In the genomic region with DNA sequence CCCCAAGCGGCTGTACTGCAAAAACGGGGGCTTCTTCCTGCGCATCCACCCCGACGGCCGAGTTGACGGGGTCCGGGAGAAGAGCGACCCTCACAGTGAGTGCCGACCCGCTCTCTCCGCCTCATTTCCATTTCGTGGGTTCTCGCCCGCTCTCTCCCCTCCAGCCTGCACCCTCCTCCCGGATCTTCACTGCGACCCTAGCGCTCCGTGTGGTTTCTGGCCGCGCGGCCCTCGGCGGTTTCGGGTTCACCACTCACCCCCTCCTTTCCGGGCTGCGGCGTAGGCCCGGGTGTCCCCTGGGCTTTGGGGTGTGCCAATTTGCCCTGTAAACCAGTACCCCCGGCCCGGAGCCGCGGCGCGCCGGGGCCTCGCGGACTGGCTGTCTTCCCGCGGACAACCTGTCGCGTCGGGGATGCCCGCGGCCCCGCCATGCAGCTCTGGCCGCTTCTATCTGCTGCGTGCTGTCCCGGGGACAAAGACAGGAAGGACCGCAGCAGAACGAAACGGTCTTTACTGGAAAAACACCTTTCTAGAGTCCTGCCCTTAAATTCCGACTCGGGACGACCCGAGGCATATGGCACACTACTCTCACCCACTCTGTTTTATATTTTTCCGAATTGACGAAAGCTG, we compare ENCODE assay signal across 8 cellular contexts. TPM values are rescaled to one million over a fixed set of nuclear protein-coding genes. Genes with fewer than 3 reads are reported as not detected.
DNase-seq lines count a peak whose midpoint lies in the region; ATAC-seq and FAIRE-seq lines count a peak whose summit lies in the region.

No MANE protein-coding gene starts in this region.

- ATAC-seq in GM21786 (IDR thresholded peaks at IDR 0.05; ENCODE audit: unreplicated experiment) = peak; percentile 39
- ATAC-seq in activated CD8-positive, alpha-beta memory T cell treated with anti-CD3 and anti-CD28 coated beads, Interleukin-2, amount 10 ng/mL, durations not matched to agents 7 days and 5 days = peak; percentile 50
- ATAC-seq in naive B cell (ENCODE audit: low read depth in 2 of 2) = peak; percentile 43 to 47

- no peak overlapping the region for H3K27ac Mint-ChIP-seq in activated CD8-positive, alpha-beta memory T cell treated with anti-CD3 and anti-CD28 coated beads, Interleukin-2, amount 10 ng/mL, durations not matched to agents 7 days and 5 days
- peak overlapping the region in 3 of 6 donors; percentile 12 to 76 (median 60) for H3K27ac Mint-ChIP-seq in naive B cell

- FAIRE-seq in urothelium cell line (lab: Jason Lieb, UNC) = no peak

- no peaks in the 10 kb centered on the region for H3K9me3 Mint-ChIP-seq in activated CD8-positive, alpha-beta memory T cell treated with anti-CD3 and anti-CD28 coated beads, Interleukin-2, amount 10 ng/mL, durations not matched to agents 7 days and 5 days (ENCODE audit: low read depth)
- peaks cover 3 to 22% (median 7%) of the 10 kb centered on the region in 7 donors for H3K9me3 Mint-ChIP-seq in naive B cell

- peaks cover 16% of the 10 kb centered on the region for H3K4me1 Mint-ChIP-seq in activated CD8-positive, alpha-beta memory T cell treated with anti-CD3 and anti-CD28 coated beads, Interleukin-2, amount 10 ng/mL, durations not matched to agents 7 days and 5 days
- peaks cover 12 to 16% (median 15%) of the 10 kb centered on the region in 3 donors for H3K4me1 Mint-ChIP-seq in naive B cell

- CTCF ChIA-PET in activated CD8-positive, alpha-beta memory T cell treated with anti-CD3 and anti-CD28 coated beads, Interleukin-2, amount 10 ng/mL, durations not matched to agents 7 days and 5 days (lab: Charles Lee) = interaction anchor here (0.9 to 1.6 kb wide), 3 partner anchors 28 to 103 kb away, joined by 3 read pairs; no protein-coding TSS in a partner anchor

- in situ Hi-C loops in KBM-7 (cut with MboI; ENCODE audit: low pct_unique_long_range_greater_than_20kb, low sequenced_read_pairs) = no loop called here

- DNase-seq in NCI-H510A treated with DMSO at 0.1 percent for 48 hours (lab: John Stamatoyannopoulos, UW) = peak; percentile 32
- DNase-seq in NCI-H510A (lab: John Stamatoyannopoulos, UW) = no peak
- DNase-seq in KBM-7 = peak; percentile 41
- peak; percentile 50 for DNase-seq in activated CD8-positive, alpha-beta memory T cell treated with anti-CD3 and anti-CD28 coated beads, Interleukin-2, amount 10 ng/mL, durations not matched to agents 7 days and 5 days
- DNase-seq in fibroblast of gingiva (ENCODE audit: low read depth) = peak; percentile 77
- DNase-seq in naive B cell = peak; percentile 32
- DNase-seq in urothelium cell line (ENCODE audit: low spot score) = peak; percentile 69

- H3K4me3 Mint-ChIP-seq in activated CD8-positive, alpha-beta memory T cell treated with anti-CD3 and anti-CD28 coated beads, Interleukin-2, amount 10 ng/mL, durations not matched to agents 7 days and 5 days = peak overlapping the region; percentile 75
- peak overlapping the region; percentile 76 to 92 (median 90) for H3K4me3 Mint-ChIP-seq in naive B cell

- H3K36me3 Mint-ChIP-seq in activated CD8-positive, alpha-beta memory T cell treated with anti-CD3 and anti-CD28 coated beads, Interleukin-2, amount 10 ng/mL, durations not matched to agents 7 days and 5 days = peaks cover 3% of the 10 kb centered on the region
- peaks cover 5 to 8% of the 10 kb centered on the region in 2 donors for H3K36me3 Mint-ChIP-seq in naive B cell

- H3K27me3 Mint-ChIP-seq in activated CD8-positive, alpha-beta memory T cell treated with anti-CD3 and anti-CD28 coated beads, Interleukin-2, amount 10 ng/mL, durations not matched to agents 7 days and 5 days = peaks cover 77% of the 10 kb centered on the region
- peaks cover 60 to 80% (median 71%) of the 10 kb centered on the region in 3 donors for H3K27me3 Mint-ChIP-seq in naive B cell

RNA-seq across cellular contexts. Expression of a gene that starts 0.7 kb away (rescaled TPM):
- 1 to 10 TPM in 1 of 2 experiments, under 1 TPM in 1; 0.09 to 2.9 TPM for total RNA-seq in activated CD8-positive, alpha-beta memory T cell treated with anti-CD3 and anti-CD28 coated beads, Interleukin-2, amount 10 ng/mL, durations not matched to agents 7 days and 5 days
- polyA plus RNA-seq in naive B cell (ENCODE audit: low read depth in 6 of 6) = under 1 TPM in 3 of 6 donors, not detected in 3; 0.06 to 0.17 (median 0.08) TPM
